18 cellular contexts compared by ENCODE assay signal in genomic region chr10:111083222-111084095, GRCh38. TPM values are rescaled to one million over a fixed set of nuclear protein-coding genes. Genes with fewer than 3 reads are reported as not detected.
DNase-seq lines count a peak whose midpoint lies in the region; ATAC-seq and TF ChIP-seq lines count a peak whose summit lies in the region.
"Had no signal": no experiment of that assay in that cellular context is flagged by ENCODE, and none has a peak within 500 bp of the region (broad histone marks: within the 10 kb centered on the region; RNA-seq: fewer than 3 reads in every experiment).

No MANE protein-coding gene starts in this region.

- no peak overlapping the region for H3K4ac ChIP-seq in neuronal stem cell (ENCODE audit: low read length)

- DNase-seq in cardiac septum (ENCODE audit: low spot score) (peak; percentile 63), left cardiac atrium (no peak), ecto neural progenitor cell (ENCODE audit: low spot score) (peak; percentile 27), neuronal stem cell (ENCODE audit: low spot score) (no peak), ureter (ENCODE audit: low spot score) (peak; percentile 35), NOMO-1 (lab: John Stamatoyannopoulos, UW; ENCODE audit: unreplicated experiment in 2 of 2) (no peak), foreskin keratinocyte (no peak)
- no peak for DNase-seq in stimulated activated naive CD8-positive, alpha-beta T cell treated with anti-CD3 and anti-CD28 coated beads, Interleukin-15, amount 100 ng/mL, for 72 hours
- DNase-seq: CD8-positive, alpha-beta memory T cell; MV-4-11; NCI-H1694 treated with DMSO at 0.1 percent for 48 hours; NCI-H2107; NCI-H345; NCI-H524 treated with DMSO at 0.1 percent for 48 hours; PC-9 had no signal

- H3K14ac ChIP-seq in neuronal stem cell (ENCODE audit: low read length) = peak overlapping the region; percentile 77

- H3K4me3 ChIP-seq in neuronal stem cell (ENCODE audit: low read length in 2 of 2) = no peak overlapping the region
- H3K4me3 ChIP-seq: GM23338, PC-9 had no signal

- H3K4me1 Mint-ChIP-seq in stimulated activated naive CD8-positive, alpha-beta T cell treated with anti-CD3 and anti-CD28 coated beads, Interleukin-15, amount 100 ng/mL, for 72 hours = peaks cover 7% of the 10 kb centered on the region

- H2AK5ac ChIP-seq in neuronal stem cell (ENCODE audit: low read depth, low read length) = no peak overlapping the region

- peaks cover 4 to 17% of the 10 kb centered on the region in 2 donors for H3K9me3 Mint-ChIP-seq in stimulated activated naive CD8-positive, alpha-beta T cell treated with anti-CD3 and anti-CD28 coated beads, Interleukin-15, amount 100 ng/mL, for 72 hours

- H2BK15ac ChIP-seq in neuronal stem cell (ENCODE audit: low read length) = peak overlapping the region; percentile 12

- no peak overlapping the region for H3K23ac ChIP-seq in neuronal stem cell (ENCODE audit: low read depth, low read length, poor library complexity)

- no peaks in the 10 kb centered on the region for H3K36me3 ChIP-seq in neuronal stem cell (replicated peaks in 1 of 2; ENCODE audit: control insufficient read depth in 2 of 2, insufficient read depth in 2 of 2, low read length in 2 of 2)

- peaks cover 0 to 5% of the 10 kb centered on the region in 2 donors for H3K9me3 ChIP-seq in neuronal stem cell (replicated peaks in 1 of 2; ENCODE audit: control insufficient read depth in 2 of 2, insufficient read depth in 1 of 2, low read depth in 1 of 2, low read length in 2 of 2)

- peaks cover 35% of the 10 kb centered on the region for H3K27me3 Mint-ChIP-seq in stimulated activated naive CD8-positive, alpha-beta T cell treated with anti-CD3 and anti-CD28 coated beads, Interleukin-15, amount 100 ng/mL, for 72 hours

- no peak overlapping the region for H3K18ac ChIP-seq in neuronal stem cell (ENCODE audit: low read length)

- ATAC-seq in left cardiac atrium = no peak
- no peak for ATAC-seq in stimulated activated naive CD8-positive, alpha-beta T cell treated with anti-CD3 and anti-CD28 coated beads, Interleukin-15, amount 100 ng/mL, for 72 hours
- ATAC-seq in foreskin keratinocyte = no peak
- ATAC-seq: GM23338 had no signal

- no peak overlapping the region for H2BK120ac ChIP-seq in neuronal stem cell (ENCODE audit: low read depth, low read length)

- no peak overlapping the region for H3K4me3 Mint-ChIP-seq in stimulated activated naive CD8-positive, alpha-beta T cell treated with anti-CD3 and anti-CD28 coated beads, Interleukin-15, amount 100 ng/mL, for 72 hours
- H3K4me3 Mint-ChIP-seq: CD8-positive, alpha-beta memory T cell; GM23338 had no signal

- H3K4me1 ChIP-seq in neuronal stem cell (ENCODE audit: control insufficient read depth in 2 of 2, insufficient read depth in 1 of 2, low read depth in 1 of 2, low read length in 2 of 2) (peaks cover 0 to 3% of the 10 kb centered on the region in 2 donors), foreskin keratinocyte (no peaks in the 10 kb centered on the region)

- intact Hi-C loops in cardiac septum (cut with DNase I) = no loop called here
- intact Hi-C loops in left cardiac atrium (cut with DNase I) = no loop called here

- no CpG with 5 or more reads among the region's 10 CpGs for WGBS in neuronal stem cell (ENCODE audit: extremely low coverage in 2 of 2, insufficient read length in 2 of 2, insufficient replicate concordance in 1 of 2), 2 donors

- no peak overlapping the region for H3K9ac ChIP-seq in neuronal stem cell (ENCODE audit: low read depth, low read length, poor library complexity)
- H3K9ac ChIP-seq: KMS-11 had no signal

- no peak overlapping the region for H2BK12ac ChIP-seq in neuronal stem cell (ENCODE audit: low read length)

- H4K91ac ChIP-seq in neuronal stem cell (ENCODE audit: low read depth, low read length, poor library complexity) = no peak overlapping the region

- no peak overlapping the region for H4K8ac ChIP-seq in neuronal stem cell (ENCODE audit: low read depth, low read length)

- H3K27me3 ChIP-seq in neuronal stem cell (ENCODE audit: control insufficient read depth in 3 of 3, insufficient read depth in 3 of 3, low read depth in 1 of 3, low read length in 3 of 3) (peaks cover 2 to 32% (median 15%) of the 10 kb centered on the region in 3 experiments), foreskin keratinocyte (peaks cover 21% of the 10 kb centered on the region)

- TF ChIP-seq CTCF in foreskin keratinocyte (conservative IDR thresholded peaks at IDR 0.05) = no peak

- no peak overlapping the region for H2BK5ac ChIP-seq in neuronal stem cell (ENCODE audit: low read length)

- H3K27ac ChIP-seq in neuronal stem cell (replicated peaks; ENCODE audit: low read length) (no peak overlapping the region), foreskin keratinocyte (no peak overlapping the region)
- H3K27ac ChIP-seq: KMS-11, PC-9, RWPE1 had no signal

- H3K79me1 ChIP-seq in neuronal stem cell (ENCODE audit: low read depth, low read length) = no peaks in the 10 kb centered on the region

- H3K4me2 ChIP-seq in neuronal stem cell (ENCODE audit: insufficient read depth, low read length, poor library complexity, severe bottlenecking) = no peak overlapping the region
- H3K4me2 ChIP-seq: GM23338, KMS-11, PC-9 had no signal

- peak overlapping the region in 1 of 2 donors; percentile 20 for H3K27ac Mint-ChIP-seq in stimulated activated naive CD8-positive, alpha-beta T cell treated with anti-CD3 and anti-CD28 coated beads, Interleukin-15, amount 100 ng/mL, for 72 hours
- H3K27ac Mint-ChIP-seq: CD8-positive, alpha-beta memory T cell; GM23338 had no signal

- no peak overlapping the region for H2AFZ ChIP-seq in neuronal stem cell (ENCODE audit: low read length)
- H2AFZ ChIP-seq: GM23338, PC-9 had no signal

RNA-seq across cellular contexts. Expression of gene ADRA2A, which starts 6.6 kb away (rescaled TPM):
- total RNA-seq in cardiac septum = 1.1 TPM
- 1 to 10 TPM; 3.6 to 4.3 TPM for total RNA-seq in left cardiac atrium
- 0.11 TPM for polyA plus RNA-seq in neuronal stem cell (2013, experiment 1 of 2)
- polyA plus RNA-seq in neuronal stem cell (2013, experiment 2 of 2) = 0.12 TPM
- total RNA-seq in ureter = 7.2 TPM
- total RNA-seq in foreskin keratinocyte = not detected in 2 replicates
- not detected in 2 replicates for polyA plus RNA-seq in foreskin keratinocyte
- total RNA-seq: CD8-positive, alpha-beta memory T cell; PC-9 had no signal
- polyA plus RNA-seq: CD8-positive, alpha-beta memory T cell had no signal

Comparison
In these comparisons a context has a peak if more than half of its experiments do, and no peak if none do; other contexts are left out.
1. DNase-seq: peak in cardiac septum (single experiment), ecto neural progenitor cell (single experiment) and ureter (single experiment); none in left cardiac atrium (single experiment), neuronal stem cell (single experiment), NOMO-1 (0 of 2), stimulated activated naive CD8-positive, alpha-beta T cell treated with anti-CD3 and anti-CD28 coated beads, Interleukin-15, amount 100 ng/mL, for 72 hours (0 of 2) and foreskin keratinocyte (0 of 2).